ENCODE assay signal across 1 cellular context in genomic region chr19:11710313-11710712, GRCh38.
TF ChIP-seq lines count a peak whose summit lies in the region.

No MANE protein-coding gene starts in this region.

TF ChIP-seq in HepG2, 621 proteins besides CTCF, POLR2A, EP300 and RAD21 (continued from another document and continues in another):
- TF ChIP-seq TFE3 (CRISPR knock-in tag; IDR thresholded peaks at IDR 0.05) (0 out of 2 replicates have a peak, but pooled peaks have one; percentile 24), ZFP1 (CRISPR knock-in tag; IDR thresholded peaks at IDR 0.05) (no peak), ZNF496 (CRISPR knock-in tag; IDR thresholded peaks at IDR 0.05; ENCODE audit: insufficient replicate concordance) (no peak), GPN1 (CRISPR knock-in tag; IDR thresholded peaks at IDR 0.05; ENCODE audit: borderline replicate concordance) (no peak), ZNF512 (CRISPR knock-in tag; IDR thresholded peaks at IDR 0.05) (no peak), ZXDC (CRISPR knock-in tag; IDR thresholded peaks at IDR 0.05) (no peak), POLR2AphosphoS2 (IDR thresholded peaks at IDR 0.05; ENCODE audit: low read depth, low read length) (no peak), ZFYVE20 (CRISPR knock-in tag; IDR thresholded peaks at IDR 0.05; ENCODE audit: borderline replicate concordance, low read depth) (no peak), SMC3 (IDR thresholded peaks at IDR 0.05; ENCODE audit: low read length) (no peak), REPIN1 (CRISPR knock-in tag; IDR thresholded peaks at IDR 0.05; ENCODE audit: borderline replicate concordance, low read depth) (no peak), ELF1 (CRISPR knock-in tag; IDR thresholded peaks at IDR 0.05) (no peak), TFDP2 (CRISPR knock-in tag; IDR thresholded peaks at IDR 0.05) (0 out of 2 replicates have a peak, but pooled peaks have one; percentile 31), TRIM24 (CRISPR knock-in tag; IDR thresholded peaks at IDR 0.05) (no peak), TEAD3 (CRISPR knock-in tag; optimal IDR thresholded peaks at IDR 0.05; ENCODE audit: borderline replicate concordance) (peak; percentile 16), ZNF513 (CRISPR knock-in tag; conservative IDR thresholded peaks at IDR 0.05) (no peak), MXD4 (CRISPR knock-in tag; IDR thresholded peaks at IDR 0.05) (0 out of 2 replicates have a peak, but pooled peaks have one; percentile 28), ZBED4 (CRISPR knock-in tag; IDR thresholded peaks at IDR 0.05; ENCODE audit: borderline replicate concordance) (no peak), ZNF761 (CRISPR knock-in tag; conservative IDR thresholded peaks at IDR 0.05) (no peak), KIAA2018 (CRISPR knock-in tag; IDR thresholded peaks at IDR 0.05; ENCODE audit: borderline replicate concordance) (no peak), DRAP1 (CRISPR knock-in tag; IDR thresholded peaks at IDR 0.05) (no peak), SAP130 (CRISPR knock-in tag; IDR thresholded peaks at IDR 0.05; ENCODE audit: low read depth) (0 out of 2 replicates have a peak, but pooled peaks have one; percentile 18), ZUFSP (CRISPR knock-in tag; IDR thresholded peaks at IDR 0.05; ENCODE audit: borderline replicate concordance) (no peak), MAX (IDR thresholded peaks at IDR 0.05) (peak; percentile 84), ZBTB21 (CRISPR knock-in tag; IDR thresholded peaks at IDR 0.05) (no peak), JUND (CRISPR knock-in tag; IDR thresholded peaks at IDR 0.05) (no peak), ZNF501 (CRISPR knock-in tag; IDR thresholded peaks at IDR 0.05) (0 out of 2 replicates have a peak, but pooled peaks have one; percentile 23), RARA (CRISPR knock-in tag; IDR thresholded peaks at IDR 0.05) (no peak), ZBTB26 (CRISPR knock-in tag; IDR thresholded peaks at IDR 0.05; ENCODE audit: borderline replicate concordance) (no peak)
